ENCODE assay signal across 8 cellular contexts in the genomic region with DNA sequence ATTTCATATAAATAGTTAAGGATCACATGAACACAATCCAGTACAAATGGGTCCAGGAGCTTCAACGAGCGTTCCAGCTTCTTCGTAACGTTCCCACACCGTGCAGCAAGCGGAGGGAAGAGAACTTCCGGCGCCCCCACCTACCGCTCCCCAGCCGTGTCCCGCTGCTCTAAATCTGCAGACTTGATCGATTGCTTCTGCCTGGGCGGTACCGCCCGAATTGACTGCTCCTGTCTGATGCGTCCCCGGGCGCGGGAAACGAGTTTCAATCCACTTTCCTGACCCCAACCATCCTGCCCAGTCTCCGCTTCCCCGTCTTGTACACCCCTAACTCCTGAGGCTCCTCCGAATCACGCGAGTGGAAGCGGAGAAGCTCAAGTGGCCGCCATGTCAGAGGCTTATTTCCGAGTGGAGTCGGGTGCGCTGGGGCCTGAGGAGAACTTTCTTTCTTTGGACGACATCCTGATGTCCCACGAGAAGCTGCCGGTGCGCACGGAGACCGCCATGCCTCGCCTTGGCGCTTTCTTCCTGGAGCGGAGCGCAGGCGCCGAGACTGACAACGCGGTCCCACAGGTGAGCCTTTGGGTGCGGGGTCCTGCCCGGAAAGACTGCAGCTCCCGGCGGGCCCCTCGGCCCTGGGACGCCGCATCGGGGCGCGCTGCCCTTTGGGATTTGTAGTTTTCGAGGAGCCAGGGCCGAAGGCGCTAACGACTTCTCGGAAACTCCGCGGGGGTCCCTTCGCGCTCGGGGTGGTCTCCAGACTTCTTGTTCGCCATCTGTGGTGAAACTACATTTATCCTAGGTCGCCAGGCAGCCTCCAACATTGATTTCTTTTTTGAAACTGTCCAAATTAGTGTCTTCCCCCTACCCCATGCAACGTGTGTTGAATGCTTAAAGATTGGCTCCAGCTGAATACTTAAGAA.
DNase-seq lines count a peak whose midpoint lies in the region; ATAC-seq, FAIRE-seq and TF ChIP-seq lines count a peak whose summit lies in the region.

A gene (plus strand): TSS at position 257 of the 923 bp plus-strand sequence. CDS start 131 bp downstream, at position 388.

- H3K36me3 ChIP-seq in mucosa of rectum (ENCODE audit: control insufficient read depth in 2 of 2, insufficient read depth in 2 of 2, low read length in 2 of 2) = no peaks in the 10 kb centered on the region

- H3K9me3 ChIP-seq in mucosa of rectum (ENCODE audit: control insufficient read depth in 2 of 2, low read length in 2 of 2) = no peaks in the 10 kb centered on the region

- TF ChIP-seq CTCF in D721Med (IDR thresholded peaks at IDR 0.05; ENCODE audit: insufficient read depth, missing control alignments) = no peak

- H3K4me3 ChIP-seq in mucosa of rectum (ENCODE audit: low read length in 2 of 2) = peak within 1 kb of the TSS; percentile 96 to 99

- peak; percentile 24 for DNase-seq in D721Med (ENCODE audit: insufficient read length, low spot score)
- peak; percentile 83 for DNase-seq in HuH-7.5 (ENCODE audit: low spot score)
- peak; percentile 90 for DNase-seq in OCI-M1 (lab: John Stamatoyannopoulos, UW)
- peak; percentile 83 for DNase-seq in activated T-cell treated with anti-CD3 and anti-CD28 coated beads for 24 hours (ENCODE audit: low read depth)
- DNase-seq in epithelial cell of prostate (ENCODE audit: low read depth, low spot score) = peak; percentile 54
- peak; percentile 61 to 66 for DNase-seq in stimulated activated CD8-positive, alpha-beta memory T cell treated with anti-CD3 and anti-CD28 coated beads, Interleukin-4, amount 100 ng/mL, for 4 hours (ENCODE audit: low read depth in 2 of 2, low spot score in 1 of 2)

- peak within 1 kb of the TSS; percentile 64 for H3K27ac ChIP-seq in epithelial cell of prostate
- peak within 1 kb of the TSS; percentile 64 to 76 for H3K27ac ChIP-seq in mucosa of rectum (ENCODE audit: low read depth in 2 of 2, low read length in 2 of 2)

- H3K27me3 ChIP-seq in mucosa of rectum (ENCODE audit: control insufficient read depth in 2 of 2, insufficient read depth in 2 of 2, low read length in 2 of 2) = no peaks in the 10 kb centered on the region

- ATAC-seq in GM21526 (IDR thresholded peaks at IDR 0.05; ENCODE audit: low FRiP score, unreplicated experiment) = peak; percentile 94

- H3K9ac ChIP-seq in mucosa of rectum (ENCODE audit: low read depth in 1 of 2, low read length in 2 of 2) = peak within 1 kb of the TSS; percentile 81 to 82

- H3K4me1 ChIP-seq in mucosa of rectum (ENCODE audit: control insufficient read depth in 2 of 2, insufficient read depth in 2 of 2, low read length in 2 of 2) = peaks cover 3 to 4% of the 10 kb centered on the region in 2 donors

- no peak for FAIRE-seq in D721Med (lab: Jason Lieb, UNC)

Comparison
In these comparisons a context has a peak if more than half of its experiments do, and no peak if none do; other contexts are left out.
1. Peak in every context shown above with its lines: DNase-seq, ATAC-seq, H3K4me3 ChIP-seq and H3K27ac ChIP-seq.
2. DNase-seq: peak in every context shown above with its lines; median percentile 90 in OCI-M1; 83 in HuH-7.5; 83 in activated T-cell treated with anti-CD3 and anti-CD28 coated beads for 24 hours; 64 in stimulated activated CD8-positive, alpha-beta memory T cell treated with anti-CD3 and anti-CD28 coated beads, Interleukin-4, amount 100 ng/mL, for 4 hours; 54 in epithelial cell of prostate; 24 in D721Med.